1 cellular context compared by ENCODE assay signal in the genomic region with DNA sequence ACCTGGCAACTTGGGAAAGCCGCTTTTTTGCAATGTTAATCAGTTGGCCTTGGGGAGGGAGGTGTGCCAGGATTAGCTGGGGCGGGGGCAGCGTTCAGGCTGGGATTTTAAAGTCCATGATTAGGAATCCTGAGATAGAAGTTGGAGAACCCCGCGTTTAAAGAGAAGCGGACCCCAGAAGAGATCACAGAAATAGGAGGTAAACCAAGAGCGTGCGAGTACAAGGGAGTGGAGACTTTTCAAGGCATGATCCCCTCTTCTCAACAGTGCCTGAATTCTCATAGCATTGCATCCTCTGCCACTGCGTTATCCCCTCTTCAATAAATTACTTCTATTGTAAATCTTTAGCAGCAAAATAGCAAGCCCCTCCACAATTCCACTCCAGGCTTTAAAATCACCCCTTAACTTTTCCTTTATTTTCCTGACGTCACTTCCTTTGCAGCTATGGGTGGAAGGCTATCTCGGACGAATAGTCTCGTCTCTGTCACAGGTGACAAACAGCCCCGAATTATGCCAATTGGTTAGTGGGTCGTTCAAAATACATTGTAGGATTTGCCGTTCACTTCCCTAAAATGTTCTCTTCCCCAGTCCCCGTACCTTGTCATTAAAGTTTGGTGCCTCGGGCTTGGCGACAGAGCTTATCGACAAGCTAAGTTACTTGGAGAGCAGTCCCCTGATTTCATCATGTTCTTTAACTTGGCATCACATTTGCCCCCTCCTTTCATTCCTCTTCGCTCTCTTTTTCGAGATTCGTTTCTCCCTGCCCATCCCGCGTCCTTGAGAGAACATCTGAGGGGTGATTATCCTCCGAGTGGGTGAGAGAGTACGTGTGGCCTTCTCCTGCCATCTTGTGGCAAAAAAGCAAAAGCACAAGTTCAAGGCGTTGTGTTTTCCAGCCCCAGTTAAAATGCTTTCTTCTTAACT.
TF ChIP-seq lines count a peak whose summit lies in the region.

No MANE protein-coding gene starts in this region.

TF ChIP-seq in K562, 482 proteins besides CTCF, POLR2A, EP300 and RAD21 (continued from another document and continues in another):
- TF ChIP-seq, protein P1, sequence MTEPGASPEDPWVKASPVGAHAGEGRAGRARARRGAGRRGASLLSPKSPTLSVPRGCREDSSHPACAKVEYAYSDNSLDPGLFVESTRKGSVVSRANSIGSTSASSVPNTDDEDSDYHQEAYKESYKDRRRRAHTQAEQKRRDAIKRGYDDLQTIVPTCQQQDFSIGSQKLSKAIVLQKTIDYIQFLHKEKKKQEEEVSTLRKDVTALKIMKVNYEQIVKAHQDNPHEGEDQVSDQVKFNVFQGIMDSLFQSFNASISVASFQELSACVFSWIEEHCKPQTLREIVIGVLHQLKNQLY (CRISPR knock-in tag; conservative IDR thresholded peaks at IDR 0.05), result no peak; a peak in 1 of 4 replicates
- TF ChIP-seq TAF15 (IDR thresholded peaks at IDR 0.05; ENCODE audit: low read depth, low read length), result no peak
- TF ChIP-seq RNF219 (CRISPR knock-in tag; IDR thresholded peaks at IDR 0.05), result no peak
- TF ChIP-seq ZFX (CRISPR knock-in tag; IDR thresholded peaks at IDR 0.05), result no peak
- no peak for TF ChIP-seq ZNF766 (CRISPR knock-in tag; conservative IDR thresholded peaks at IDR 0.05)
- 0 out of 2 replicates have a peak, but pooled peaks have one; percentile 19 for TF ChIP-seq STAT5A (IDR thresholded peaks at IDR 0.05; ENCODE audit: borderline replicate concordance, low read length)
- TF ChIP-seq RBM22 (IDR thresholded peaks at IDR 0.05; ENCODE audit: low read depth, low read length, poor library complexity, severe bottlenecking), result peak; percentile 85
- TF ChIP-seq SLC30A9 (CRISPR knock-in tag; IDR thresholded peaks at IDR 0.05), result no peak
- TF ChIP-seq PCBP1 (IDR thresholded peaks at IDR 0.05; ENCODE audit: low read depth, low read length, poor library complexity, severe bottlenecking), result no peak
- 0 out of 2 replicates have a peak, but pooled peaks have one; percentile 10 for TF ChIP-seq GMEB1 (CRISPR knock-in tag; IDR thresholded peaks at IDR 0.05)
- TF ChIP-seq TAF1 (IDR thresholded peaks at IDR 0.05; ENCODE audit: control insufficient read depth, extremely low read depth, insufficient read depth, low read length, severe bottlenecking), result peak; percentile 11
- no peak for TF ChIP-seq MCM5 (IDR thresholded peaks at IDR 0.05; ENCODE audit: low read depth)
- peak; percentile 91; the same call in 1 of the 2 replicates for TF ChIP-seq ZC3H4 (CRISPR knock-in tag; IDR thresholded peaks at IDR 0.05; ENCODE audit: borderline replicate concordance)
- TF ChIP-seq HSF4 (CRISPR knock-in tag; IDR thresholded peaks at IDR 0.05; ENCODE audit: borderline replicate concordance), result no peak
- no peak for TF ChIP-seq ZFP1 (CRISPR knock-in tag; IDR thresholded peaks at IDR 0.05)
- no peak; a peak in 2 of 4 replicates for TF ChIP-seq TBL1XR1 (IDR thresholded peaks at IDR 0.05; ENCODE audit: low read length in 2 of 2)
- TF ChIP-seq HLTF (IDR thresholded peaks at IDR 0.05), result 0 out of 2 replicates have a peak, but pooled peaks have one; percentile 13
- no peak; the same call in 1 of the 2 replicates for TF ChIP-seq REST (CRISPR knock-in tag; IDR thresholded peaks at IDR 0.05; ENCODE audit: low read depth)
- no peak; the same call in 1 of the 2 replicates for TF ChIP-seq L3MBTL2 (IDR thresholded peaks at IDR 0.05)
- 0 out of 2 replicates have a peak, but pooled peaks have one; percentile 52 for TF ChIP-seq LARP7 (IDR thresholded peaks at IDR 0.05)
- no peak for TF ChIP-seq TOE1 (IDR thresholded peaks at IDR 0.05; ENCODE audit: borderline replicate concordance)
- peak; percentile 7; the same call in 1 of the 2 replicates for TF ChIP-seq TOE1 (CRISPR knock-in tag; IDR thresholded peaks at IDR 0.05; ENCODE audit: borderline replicate concordance, low read depth)
- no peak for TF ChIP-seq DLX4 (CRISPR knock-in tag; IDR thresholded peaks at IDR 0.05)
- TF ChIP-seq, protein P2, sequence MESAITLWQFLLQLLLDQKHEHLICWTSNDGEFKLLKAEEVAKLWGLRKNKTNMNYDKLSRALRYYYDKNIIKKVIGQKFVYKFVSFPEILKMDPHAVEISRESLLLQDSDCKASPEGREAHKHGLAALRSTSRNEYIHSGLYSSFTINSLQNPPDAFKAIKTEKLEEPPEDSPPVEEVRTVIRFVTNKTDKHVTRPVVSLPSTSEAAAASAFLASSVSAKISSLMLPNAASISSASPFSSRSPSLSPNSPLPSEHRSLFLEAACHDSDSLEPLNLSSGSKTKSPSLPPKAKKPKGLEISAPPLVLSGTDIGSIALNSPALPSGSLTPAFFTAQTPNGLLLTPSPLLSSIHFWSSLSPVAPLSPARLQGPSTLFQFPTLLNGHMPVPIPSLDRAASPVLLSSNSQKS (CRISPR knock-in tag; IDR thresholded peaks at IDR 0.05), result no peak
- no peak for TF ChIP-seq ZNF212 (CRISPR knock-in tag; IDR thresholded peaks at IDR 0.05)
- TF ChIP-seq CCNT2 (IDR thresholded peaks at IDR 0.05; ENCODE audit: borderline replicate concordance, extremely low read depth, insufficient read length, low read depth, low read length), result no peak
- TF ChIP-seq ZNF197 (CRISPR knock-in tag; IDR thresholded peaks at IDR 0.05; ENCODE audit: low read depth), result no peak
- TF ChIP-seq HDAC1 (IDR thresholded peaks at IDR 0.05), result peak in 1 of 2 experiments; percentile 58; a peak in 2 of 4 replicates
- TF ChIP-seq TSC22D4 (tag; IDR thresholded peaks at IDR 0.05), result no peak
- TF ChIP-seq ZNF785 (CRISPR knock-in tag; IDR thresholded peaks at IDR 0.05), result no peak
- TF ChIP-seq RB1 (IDR thresholded peaks at IDR 0.05; ENCODE audit: low read depth), result no peak
- TF ChIP-seq ZNF3 (CRISPR knock-in tag; IDR thresholded peaks at IDR 0.05), result 0 out of 2 replicates have a peak, but pooled peaks have one; percentile 15
- no peak for TF ChIP-seq RUNX1 (IDR thresholded peaks at IDR 0.05; ENCODE audit: low read depth)
- TF ChIP-seq HDAC6 (IDR thresholded peaks at IDR 0.05; ENCODE audit: low read depth, low read length), result no peak
- no peak for TF ChIP-seq MXI1 (IDR thresholded peaks at IDR 0.05; ENCODE audit: low read depth, low read length)
- peak; percentile 33 for TF ChIP-seq FIP1L1 (IDR thresholded peaks at IDR 0.05; ENCODE audit: low read depth, low read length, poor library complexity, severe bottlenecking)
- TF ChIP-seq CBFB (CRISPR knock-in tag; IDR thresholded peaks at IDR 0.05), result 0 out of 2 replicates have a peak, but pooled peaks have one; percentile 34
- TF ChIP-seq, protein P3, sequence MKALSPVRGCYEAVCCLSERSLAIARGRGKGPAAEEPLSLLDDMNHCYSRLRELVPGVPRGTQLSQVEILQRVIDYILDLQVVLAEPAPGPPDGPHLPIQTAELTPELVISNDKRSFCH (CRISPR knock-in tag; IDR thresholded peaks at IDR 0.05), result no peak
- TF ChIP-seq, protein P3 (tag; IDR thresholded peaks at IDR 0.05), result 0 out of 2 replicates have a peak, but pooled peaks have one; percentile 40
- TF ChIP-seq MAZ (CRISPR knock-in tag; conservative IDR thresholded peaks at IDR 0.05 in 1 of 2, IDR thresholded peaks at IDR 0.05 in 1 of 2), result peak; percentile 24 to 72; a peak in 3 of 4 replicates
- no peak for TF ChIP-seq NR3C1 (CRISPR knock-in tag; IDR thresholded peaks at IDR 0.05)
- TF ChIP-seq SNIP1 (IDR thresholded peaks at IDR 0.05; ENCODE audit: low read depth), result no peak
- no peak for TF ChIP-seq ZNF830 (CRISPR knock-in tag; IDR thresholded peaks at IDR 0.05)
- TF ChIP-seq ZNF780A (CRISPR knock-in tag; IDR thresholded peaks at IDR 0.05), result no peak
